Comparison of ENCODE assay signal across 31 cellular contexts in the genomic region with DNA sequence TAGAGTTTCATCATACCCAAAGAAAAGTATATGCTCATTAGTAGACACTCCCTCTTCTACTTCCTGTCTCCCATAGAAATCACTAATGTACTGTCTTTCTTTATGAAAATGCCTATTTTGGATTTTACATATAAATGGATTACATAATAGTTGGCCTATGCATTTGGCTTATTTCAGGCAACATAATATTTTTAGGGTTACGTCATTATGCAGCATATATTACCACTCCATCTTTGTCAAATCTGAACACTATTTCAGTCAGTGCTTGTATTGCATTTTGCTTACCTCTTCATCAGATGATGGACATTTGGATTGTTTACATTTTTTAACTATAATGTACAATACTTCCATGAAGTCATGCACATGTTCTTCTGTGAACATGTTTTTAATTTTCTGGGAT.
"Had no signal": no experiment of that assay in that cellular context is flagged by ENCODE, and none has a peak within 500 bp of the region (broad histone marks: within the 10 kb centered on the region; RNA-seq: fewer than 3 reads in every experiment).

No MANE protein-coding gene starts in this region.

- FAIRE-seq: bronchial epithelial cell, TTC549 had no signal

- H3K36me3 ChIP-seq: ascending aorta, cardiac muscle cell had no signal

- H3K27ac ChIP-seq: ascending aorta, cardiac muscle cell, VCaP had no signal

- H3K4me3 ChIP-seq: ascending aorta, cardiac muscle cell had no signal

- H3K4me1 ChIP-seq: ascending aorta had no signal

- DNase-seq: activated B cell treated with CpG ODN at 0.5 μM for 24 hours; activated CD4-positive, alpha-beta memory T cell treated with anti-CD3 and anti-CD28 coated beads, Interleukin-2, amount 10 ng/mL, durations not matched to agents 7 days and 5 days; activated CD4-positive, alpha-beta T cell treated with anti-CD3 and anti-CD28 coated beads for 1 hour; activated CD4-positive, alpha-beta T cell treated with anti-CD3 and anti-CD28 coated beads for 36 hours; activated CD4-positive, alpha-beta T cell treated with anti-CD3 and anti-CD28 coated beads for 48 hours; activated CD4-positive, alpha-beta T cell treated with anti-CD3 and anti-CD28 coated beads, Interleukin-2, amount 10 ng/mL, durations not matched to agents 7 days and 5 days; activated CD4-positive, alpha-beta T cell treated with anti-CD3 and anti-CD28 coated beads, Interleukin-2, amount 50 U/mL, for 48 hours; activated CD8-positive, alpha-beta memory T cell treated with anti-CD3 and anti-CD28 coated beads for 24 hours; activated CD8-positive, alpha-beta memory T cell treated with anti-CD3 and anti-CD28 coated beads, Interleukin-2, amount 10 ng/mL, durations not matched to agents 7 days and 5 days; activated CD8-positive, alpha-beta memory T cell treated with anti-CD3 and anti-CD28 coated beads, Interleukin-2, amount 50 U/mL, for 48 hours; activated CD8-positive, alpha-beta T cell treated with anti-CD3 and anti-CD28 coated beads, Interleukin-2, amount 10 ng/mL, durations not matched to agents 7 days and 5 days; activated effector memory CD4-positive, alpha-beta T cell treated with Interleukin-2 at 50 U/mL for 16 hours; activated gamma-delta T cell; activated naive CD4-positive, alpha-beta T cell treated with anti-CD3 and anti-CD28 coated beads, Interleukin-2, amount 10 ng/mL, durations not matched to agents 7 days and 5 days; activated naive CD4-positive, alpha-beta T cell treated with Interleukin-2 at 50 U/mL for 16 hours; activated naive CD8-positive, alpha-beta T cell treated with anti-CD3 and anti-CD28 coated beads, Interleukin-2, amount 10 ng/mL, durations not matched to agents 7 days and 5 days; activated naive CD8-positive, alpha-beta T cell treated with anti-CD3 and anti-CD28 coated beads, Interleukin-2, amount 50 U/mL, for 24 hours; activated T-cell treated with anti-CD3 and anti-CD28 coated beads, Interleukin-2, amount 50 U/mL, for 24 hours; activated T-cell treated with anti-CD3 and anti-CD28 coated beads, Interleukin-2, amount 50 U/mL, for 48 hours; amygdala; anterior cingulate cortex; caudate nucleus; cerebellar nuclear complex; T-helper 1 cell; T-helper 2 cell; T-helper 9 cell had no signal

- H3K27me3 ChIP-seq: ascending aorta, cardiac muscle cell had no signal

- ATAC-seq: activated CD4-positive, alpha-beta T cell treated with anti-CD3 and anti-CD28 coated beads for 36 hours; activated CD8-positive, alpha-beta memory T cell treated with anti-CD3 and anti-CD28 coated beads, Interleukin-2, amount 10 ng/mL, durations not matched to agents 7 days and 5 days; activated CD8-positive, alpha-beta T cell treated with anti-CD3 and anti-CD28 coated beads, Interleukin-2, amount 10 ng/mL, durations not matched to agents 7 days and 5 days; activated naive CD8-positive, alpha-beta T cell treated with anti-CD3 and anti-CD28 coated beads, Interleukin-2, amount 50 U/mL, for 24 hours had no signal

- H3K9me3 ChIP-seq: ascending aorta had no signal
